In the genomic region with DNA sequence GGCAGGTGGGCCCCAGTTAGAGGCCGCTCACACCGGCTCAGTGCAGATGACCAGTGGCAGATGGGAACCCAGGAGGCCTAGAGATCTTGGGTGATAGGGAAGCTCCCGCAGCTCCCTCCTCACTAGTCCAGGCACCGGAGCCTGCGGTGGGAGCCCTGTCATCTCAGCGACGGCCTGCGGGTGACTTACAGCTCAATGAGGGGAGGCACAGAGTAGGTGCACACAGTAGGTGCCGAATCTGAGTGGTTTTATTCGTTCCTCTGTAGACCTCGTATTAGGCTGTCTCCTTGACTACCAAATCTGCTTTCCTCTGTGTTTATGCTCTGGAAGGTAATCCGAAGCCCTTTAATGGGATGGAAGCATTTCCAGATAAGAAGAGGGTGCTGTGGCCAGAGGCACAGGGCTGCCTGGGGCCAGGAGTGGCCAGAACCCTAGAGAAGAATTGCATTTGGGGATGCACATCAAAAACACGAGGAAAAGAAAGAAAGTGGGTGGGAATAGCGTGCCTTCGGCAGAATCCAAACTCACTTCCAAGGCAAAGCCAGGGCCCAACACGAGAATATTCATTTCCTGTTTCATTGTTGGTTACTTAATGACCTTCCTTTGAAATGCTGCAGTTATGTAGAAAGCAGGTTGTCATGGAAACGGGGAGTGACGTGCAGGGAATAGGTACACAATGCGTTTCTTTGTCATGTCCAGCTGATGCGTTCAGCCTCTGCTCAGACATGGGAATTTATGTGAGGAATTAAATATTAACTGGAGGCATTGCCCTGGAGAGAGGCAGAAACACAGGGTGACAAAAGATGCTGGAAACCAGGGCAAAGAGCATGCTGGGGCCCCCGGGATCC, we compare ENCODE assay signal across 10 cellular contexts. TPM values are rescaled to one million over a fixed set of nuclear protein-coding genes. Genes with fewer than 3 reads are reported as not detected.
DNase-seq lines count a peak whose midpoint lies in the region; TF ChIP-seq lines count a peak whose summit lies in the region.
"Had no signal": no experiment of that assay in that cellular context is flagged by ENCODE, and none has a peak within 500 bp of the region (broad histone marks: within the 10 kb centered on the region; RNA-seq: fewer than 3 reads in every experiment).

No MANE protein-coding gene starts in this region.

- peaks cover 9% of the 10 kb centered on the region for H3K27me3 Mint-ChIP-seq in activated CD4-positive, alpha-beta memory T cell treated with anti-CD3 and anti-CD28 coated beads for 36 hours

- POLR2A ChIA-PET in activated CD4-positive, alpha-beta memory T cell treated with anti-CD3 and anti-CD28 coated beads for 36 hours (lab: Charles Lee): no interaction called here

- H3K4me1 ChIP-seq in adrenal gland (replicated peaks in 1 of 2) (no peaks in the 10 kb centered on the region), smooth muscle cell (ENCODE audit: low read depth) (peaks cover 8% of the 10 kb centered on the region)

- H4K20me1 ChIP-seq in smooth muscle cell (ENCODE audit: low read depth): no peaks in the 10 kb centered on the region

- TF ChIP-seq POLR2A in adrenal gland (IDR thresholded peaks at IDR 0.05): no peak

- H3K9ac ChIP-seq in smooth muscle cell (ENCODE audit: low read depth): no peak overlapping the region

- no peak overlapping the region for H3K4me3 ChIP-seq in adrenal gland
- H3K4me3 ChIP-seq in smooth muscle cell: no peak overlapping the region

- H3K36me3 Mint-ChIP-seq in activated CD4-positive, alpha-beta memory T cell treated with anti-CD3 and anti-CD28 coated beads for 36 hours: no peaks in the 10 kb centered on the region

- peak overlapping the region in 1 of 5 donors; percentile 54 for H3K27ac ChIP-seq in adrenal gland
- H3K27ac ChIP-seq in smooth muscle cell (ENCODE audit: low read depth): no peak overlapping the region

- no peaks in the 10 kb centered on the region for H3F3A ChIP-seq in smooth muscle cell (ENCODE audit: low read depth)

- H3K27me3 ChIP-seq in adrenal gland: no peaks in the 10 kb centered on the region
- H3K27me3 ChIP-seq in smooth muscle cell (ENCODE audit: low read depth): no peaks in the 10 kb centered on the region

- DNase-seq in COLO829 (ENCODE audit: low spot score) (peak; percentile 100), NCI-H1048 (lab: John Stamatoyannopoulos, UW) (peak; percentile 15), adrenal gland (peak in 4 of 7 donors; percentile 27 to 88 (median 44)), iPS-NIHi11 (ENCODE audit: low spot score) (peak; percentile 64), 8988T (no peak), smooth muscle cell (lab: John Stamatoyannopoulos, UW; ENCODE audit: unreplicated experiment) (no peak)
- DNase-seq in activated CD8-positive, alpha-beta memory T cell treated with anti-CD3 and anti-CD28 coated beads for 24 hours: no peak
- DNase-seq in activated CD4-positive, alpha-beta memory T cell treated with anti-CD3 and anti-CD28 coated beads for 36 hours: no peak
- DNase-seq: cortex of kidney, T1000 had no signal

- CTCF ChIA-PET in activated CD4-positive, alpha-beta memory T cell treated with anti-CD3 and anti-CD28 coated beads for 36 hours (lab: Charles Lee): no interaction called here

- no peaks in the 10 kb centered on the region for H3K36me3 ChIP-seq in adrenal gland (replicated peaks in 1 of 2)
- no peaks in the 10 kb centered on the region for H3K36me3 ChIP-seq in smooth muscle cell (ENCODE audit: low read depth)

- no peak overlapping the region for H3K27ac Mint-ChIP-seq in activated CD4-positive, alpha-beta memory T cell treated with anti-CD3 and anti-CD28 coated beads for 36 hours

- 60 to 69% (median 65%) methylated on average over 15 to 21 of the region's 21 CpGs for WGBS in adrenal gland, 4 donors
- 47% methylated on average over 21 of the region's 21 CpGs for WGBS in smooth muscle cell (ENCODE audit: low lambda C conversion rate)

- no peak for TF ChIP-seq CTCF in adrenal gland (IDR thresholded peaks at IDR 0.05)
- TF ChIP-seq CTCF in smooth muscle cell (IDR thresholded peaks at IDR 0.05; ENCODE audit: borderline replicate concordance, insufficient read depth, poor library complexity, severe bottlenecking): no peak

- no peak overlapping the region for H3K4me2 ChIP-seq in smooth muscle cell

- no peak overlapping the region for H3K4me3 Mint-ChIP-seq in activated CD4-positive, alpha-beta memory T cell treated with anti-CD3 and anti-CD28 coated beads for 36 hours

- no peak overlapping the region for H2AFZ ChIP-seq in smooth muscle cell (ENCODE audit: low read depth)

- peaks cover 3% of the 10 kb centered on the region for H3K9me3 Mint-ChIP-seq in activated CD4-positive, alpha-beta memory T cell treated with anti-CD3 and anti-CD28 coated beads for 36 hours

- intact Hi-C loops in adrenal gland (cut with DNase I): no loop called here
- intact Hi-C loops in activated CD4-positive, alpha-beta memory T cell treated with anti-CD3 and anti-CD28 coated beads for 36 hours (cut with micrococcal nuclease): no loop called here

- H3K9me3 ChIP-seq in adrenal gland (replicated peaks in 1 of 3) (no peaks in the 10 kb centered on the region), smooth muscle cell (replicated peaks; ENCODE audit: low read depth) (no peaks in the 10 kb centered on the region)

- peaks cover 8% of the 10 kb centered on the region for H3K4me1 Mint-ChIP-seq in activated CD4-positive, alpha-beta memory T cell treated with anti-CD3 and anti-CD28 coated beads for 36 hours (ENCODE audit: low read depth)

- no peaks in the 10 kb centered on the region for H3K79me2 ChIP-seq in smooth muscle cell (ENCODE audit: low read depth)

RNA-seq across cellular contexts. Expression of a gene that starts 24.7 kb away (rescaled TPM):
- total RNA-seq in adrenal gland (1 to 10 TPM in 7 of 8 donors, under 1 TPM in 1; 0.61 to 6.7 (median 2.5) TPM), smooth muscle cell (0.09 TPM in 2 replicates)
- polyA plus RNA-seq in adrenal gland (1 to 10 TPM; 2.4 to 8.5 (median 5.1) TPM), smooth muscle cell (0.05 TPM in 1 of 2 replicates, not detected in the other)
- total RNA-seq in activated CD4-positive, alpha-beta memory T cell treated with anti-CD3 and anti-CD28 coated beads for 36 hours: not detected

Comparison
In these comparisons a context has a peak if more than half of its experiments do, and no peak if none do; other contexts are left out.
1. DNase-seq: peak in COLO829 (single experiment), NCI-H1048 (single experiment), adrenal gland (4 of 7) and iPS-NIHi11 (single experiment); none in activated CD8-positive, alpha-beta memory T cell treated with anti-CD3 and anti-CD28 coated beads for 24 hours (single experiment), 8988T (single experiment), smooth muscle cell (single experiment) and activated CD4-positive, alpha-beta memory T cell treated with anti-CD3 and anti-CD28 coated beads for 36 hours (single experiment).